Comparison of ENCODE assay signal across 18 cellular contexts in the genomic region with DNA sequence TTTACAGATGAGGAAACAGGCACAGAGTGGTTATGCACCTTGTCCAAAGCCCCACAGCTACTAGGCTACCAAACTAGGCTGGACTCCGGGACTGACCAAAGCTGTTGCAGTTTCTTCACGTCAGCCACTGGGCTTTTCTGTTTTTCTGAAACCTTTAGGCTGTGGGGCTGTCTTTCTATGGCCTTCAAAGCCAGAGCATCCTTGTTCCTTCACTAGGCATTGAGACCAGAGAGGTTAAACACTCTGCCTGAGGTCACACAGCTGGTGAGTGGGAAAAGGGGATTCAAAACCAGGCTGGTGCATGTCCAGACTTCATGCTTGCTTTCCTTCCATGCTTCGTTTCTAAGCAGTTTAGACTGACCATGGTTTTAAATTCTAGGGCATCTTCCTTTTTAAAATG.
"Had no signal": no experiment of that assay in that cellular context is flagged by ENCODE, and none has a peak within 500 bp of the region (broad histone marks: within the 10 kb centered on the region; RNA-seq: fewer than 3 reads in every experiment).

No MANE protein-coding gene starts in this region.

- H3K4me3 ChIP-seq: left ventricle myocardium inferior, lower lobe of right lung, sigmoid colon, skin epidermis, upper lobe of left lung had no signal

- H3K27me3 ChIP-seq: foreskin keratinocyte, upper lobe of left lung had no signal

- H3K9me3 Mint-ChIP-seq: effector memory CD8-positive, alpha-beta T cell; naive B cell; nephron; stimulated activated naive B cell treated with anti-CD40 and anti-IgM and Interleukin-4, amounts not matched to agents 10 μg/mL and 1 μg/mL and 100 μg/mL, for 72 hours; stimulated activated naive CD8-positive, alpha-beta T cell treated with anti-CD3 and anti-CD28 coated beads, Interleukin-15, amount 100 ng/mL, for 72 hours had no signal

- H3K36me3 ChIP-seq: left ventricle myocardium inferior, lower lobe of right lung, neutrophil, sigmoid colon, upper lobe of left lung had no signal

- H3K4me1 ChIP-seq: left ventricle myocardium inferior, upper lobe of left lung had no signal

- H3K4me3 Mint-ChIP-seq: effector memory CD8-positive, alpha-beta T cell; nephron; stimulated activated naive B cell treated with anti-CD40 and anti-IgM and Interleukin-4, amounts not matched to agents 10 μg/mL and 1 μg/mL and 100 μg/mL, for 72 hours; stimulated activated naive CD8-positive, alpha-beta T cell treated with anti-CD3 and anti-CD28 coated beads, Interleukin-15, amount 100 ng/mL, for 72 hours had no signal

- H3K27ac Mint-ChIP-seq: effector memory CD8-positive, alpha-beta T cell; naive B cell; nephron; stimulated activated naive B cell treated with anti-CD40 and anti-IgM and Interleukin-4, amounts not matched to agents 10 μg/mL and 1 μg/mL and 100 μg/mL, for 72 hours; stimulated activated naive CD8-positive, alpha-beta T cell treated with anti-CD3 and anti-CD28 coated beads, Interleukin-15, amount 100 ng/mL, for 72 hours had no signal

- FAIRE-seq: kidney had no signal

- H3K9me3 ChIP-seq: left ventricle myocardium inferior, lower lobe of right lung, neutrophil, sigmoid colon, upper lobe of left lung had no signal

- H3K36me3 Mint-ChIP-seq: naive B cell; stimulated activated naive B cell treated with anti-CD40 and anti-IgM and Interleukin-4, amounts not matched to agents 10 μg/mL and 1 μg/mL and 100 μg/mL, for 72 hours had no signal

- ATAC-seq: effector memory CD8-positive, alpha-beta T cell; foreskin keratinocyte; left cardiac atrium; lower lobe of right lung; stimulated activated naive B cell treated with anti-CD40 and anti-IgM and Interleukin-4, amounts not matched to agents 10 μg/mL and 1 μg/mL and 100 μg/mL, for 72 hours; stimulated activated naive CD8-positive, alpha-beta T cell treated with anti-CD3 and anti-CD28 coated beads, Interleukin-15, amount 100 ng/mL, for 72 hours had no signal

- DNase-seq: effector memory CD8-positive, alpha-beta T cell; foreskin keratinocyte; kidney; left cardiac atrium; left ventricle myocardium inferior; lower lobe of right lung; mesenchymal stem cell; naive B cell; sigmoid colon; stimulated activated CD4-positive, alpha-beta T cell treated with anti-CD3 and anti-CD28 coated beads, Interleukin-2, amount 100 ng/mL, for 24 hours; stimulated activated CD4-positive, alpha-beta T cell treated with anti-CD3 and anti-CD28 coated beads, Interleukin-4, amount 100 ng/mL, for 4 hours; stimulated activated naive B cell treated with anti-CD40 and anti-IgM and Interleukin-4, amounts not matched to agents 10 μg/mL and 1 μg/mL and 100 μg/mL, for 72 hours; stimulated activated naive CD8-positive, alpha-beta T cell treated with anti-CD3 and anti-CD28 coated beads, Interleukin-15, amount 100 ng/mL, for 72 hours; substantia nigra; upper lobe of left lung had no signal

- H3K27ac ChIP-seq: foreskin keratinocyte, left ventricle myocardium inferior, lower lobe of right lung, neutrophil, skin epidermis, upper lobe of left lung had no signal
